28 cellular contexts compared by ENCODE assay signal in genomic region chr7:54956865-54957264, GRCh38.
"Had no signal": no experiment of that assay in that cellular context is flagged by ENCODE, and none has a peak within 500 bp of the region (broad histone marks: within the 10 kb centered on the region; RNA-seq: fewer than 3 reads in every experiment).

No MANE protein-coding gene starts in this region.

- H3K4me3 ChIP-seq: colonic mucosa, coronary artery, dorsolateral prefrontal cortex, esophagus muscularis mucosa, esophagus squamous epithelium, gastrocnemius medialis, gastroesophageal sphincter, heart left ventricle had no signal

- ATAC-seq: effector memory CD8-positive, alpha-beta T cell; esophagus mucosa; foreskin keratinocyte; gastrocnemius medialis; gastroesophageal sphincter; heart left ventricle had no signal

- FAIRE-seq: colon, endometrium, endothelial cell of umbilical vein, frontal cortex had no signal

- H3K4me3 Mint-ChIP-seq: dendritic cell treated with granulocyte-macrophage colony-stimulating factor and Interleukin-4, amounts not matched to agents 40 ng/mL and 50 ng/mL, for 4 days; effector memory CD8-positive, alpha-beta T cell; endodermal cell had no signal

- DNase-seq: colonic mucosa; cortex of kidney; dermis blood vessel endothelial cell; dorsolateral prefrontal cortex; effector CD4-positive, alpha-beta T cell; effector CD8-positive, alpha-beta T cell; effector memory CD4-positive, alpha-beta T cell; effector memory CD8-positive, alpha-beta T cell; endodermal cell; erythroblast; esophagus squamous epithelium; foreskin fibroblast; foreskin keratinocyte; foreskin melanocyte; gastrocnemius medialis; glutamatergic neuron; head of caudate nucleus; heart left ventricle had no signal

- H3K27me3 Mint-ChIP-seq: dendritic cell treated with granulocyte-macrophage colony-stimulating factor and Interleukin-4, amounts not matched to agents 40 ng/mL and 50 ng/mL, for 4 days had no signal

- H3K27me3 ChIP-seq: colonic mucosa, esophagus muscularis mucosa, esophagus squamous epithelium, foreskin keratinocyte, gastroesophageal sphincter had no signal

- H3K36me3 ChIP-seq: colonic mucosa, esophagus muscularis mucosa, esophagus squamous epithelium, gastrocnemius medialis, gastroesophageal sphincter, heart left ventricle had no signal

- H3K9me3 Mint-ChIP-seq: endodermal cell had no signal

- H3K4me1 ChIP-seq: colonic mucosa, gastrocnemius medialis, heart left ventricle had no signal

- H3K27ac ChIP-seq: colonic mucosa, coronary artery, dorsolateral prefrontal cortex, epithelial cell of prostate, esophagus muscularis mucosa, esophagus squamous epithelium, foreskin keratinocyte, gastrocnemius medialis, gastroesophageal sphincter, heart left ventricle had no signal

- H3K4me1 Mint-ChIP-seq: endodermal cell had no signal

- H3K27ac Mint-ChIP-seq: dendritic cell treated with granulocyte-macrophage colony-stimulating factor and Interleukin-4, amounts not matched to agents 40 ng/mL and 50 ng/mL, for 4 days; effector memory CD8-positive, alpha-beta T cell; endodermal cell had no signal

- H3K9me3 ChIP-seq: colonic mucosa, esophagus muscularis mucosa, esophagus squamous epithelium, gastrocnemius medialis, gastroesophageal sphincter, heart left ventricle had no signal
